In genomic region chr5:59683311-59683710, GRCh38 we compare ENCODE assay signal across 25 cellular contexts.
"Had no signal": no experiment of that assay in that cellular context is flagged by ENCODE, and none has a peak within 500 bp of the region (broad histone marks: within the 10 kb centered on the region; RNA-seq: fewer than 3 reads in every experiment).

No MANE protein-coding gene starts in this region.

- H3K4me1 ChIP-seq: colonic mucosa, lower lobe of right lung had no signal

- H3K9me3 ChIP-seq: colonic mucosa, esophagus squamous epithelium, gastrocnemius medialis, heart right ventricle, left lung, lower lobe of right lung had no signal

- H3K27me3 ChIP-seq: colonic mucosa, esophagus squamous epithelium, gastrocnemius medialis, heart right ventricle, left lung had no signal

- ATAC-seq: effector memory CD8-positive, alpha-beta T cell; esophagus mucosa; gastrocnemius medialis; heart right ventricle; left cardiac atrium; left lung; left ventricle myocardium superior; lower lobe of right lung had no signal

- FAIRE-seq: endometrium, islet of Langerhans, keratinocyte had no signal

- DNase-seq: colonic mucosa; cortex of kidney; effector CD8-positive, alpha-beta T cell; effector memory CD8-positive, alpha-beta T cell; endodermal cell; erythroblast; esophagus squamous epithelium; foreskin fibroblast; foreskin melanocyte; gastrocnemius medialis; glutamatergic neuron; head of caudate nucleus; heart right ventricle; hippocampal formation; left cardiac atrium; left lung; left ventricle myocardium superior; lower lobe of right lung; mesenchymal stem cell; midbrain had no signal

- H3K36me3 ChIP-seq: colonic mucosa, esophagus squamous epithelium, gastrocnemius medialis, heart right ventricle, left lung, lower lobe of right lung had no signal

- H3K27ac ChIP-seq: colonic mucosa, epithelial cell of prostate, esophagus squamous epithelium, gastrocnemius medialis, heart right ventricle, left lung, lower lobe of right lung had no signal

- H3K4me3 ChIP-seq: colonic mucosa, esophagus squamous epithelium, gastrocnemius medialis, heart right ventricle, left lung, lower lobe of right lung had no signal
